23 cellular contexts compared by ENCODE assay signal in the genomic region with DNA sequence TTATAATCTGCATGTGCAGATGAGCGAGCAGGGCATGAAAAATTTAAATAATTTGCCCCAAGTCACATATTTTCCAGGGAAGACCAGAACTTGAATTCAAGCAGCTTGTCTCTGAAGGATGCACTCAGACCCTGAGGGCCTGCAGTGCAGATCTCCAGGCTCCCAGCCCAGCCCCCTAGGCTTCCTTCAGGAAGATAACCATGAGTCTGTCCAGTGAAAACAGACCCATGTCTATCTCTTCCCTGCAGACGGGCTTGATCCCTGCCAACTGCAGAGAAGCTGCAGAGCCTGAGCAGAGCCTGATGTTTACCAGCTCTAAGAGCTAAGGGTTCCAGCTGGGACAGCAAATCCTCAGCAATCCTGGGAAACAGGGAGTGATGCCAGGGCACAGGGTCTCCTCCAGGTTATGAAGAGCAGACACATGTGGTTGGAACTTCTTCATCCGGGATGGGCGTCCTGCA. TPM values are rescaled to one million over a fixed set of nuclear protein-coding genes. Genes with fewer than 3 reads are reported as not detected.
A peak's percentile ranks its signal among the peaks of the same experiment; 100 is the strongest.
DNase-seq lines count a peak whose midpoint lies in the region; ATAC-seq, FAIRE-seq and TF ChIP-seq lines count a peak whose summit lies in the region.
"Had no signal": no experiment of that assay in that cellular context is flagged by ENCODE, and none has a peak within 500 bp of the region (broad histone marks: within the 10 kb centered on the region; RNA-seq: fewer than 3 reads in every experiment).

No MANE protein-coding gene starts in this region.

- intact Hi-C loops in left ventricle myocardium inferior (cut with micrococcal nuclease), result no loop called here
- intact Hi-C loops in endothelial cell of umbilical vein (cut with micrococcal nuclease), result no loop called here
- intact Hi-C loops in left lung (cut with DNase I), result no loop called here

- H4K20me1 ChIP-seq in endothelial cell of umbilical vein (replicated peaks; ENCODE audit: control insufficient read depth, extremely low read depth, insufficient read depth, low read length), result no peaks in the 10 kb centered on the region

- peaks cover 76% of the 10 kb centered on the region for H3K79me2 ChIP-seq in endothelial cell of umbilical vein (ENCODE audit: control insufficient read depth, insufficient read depth, low read length)

- H3K36me3 ChIP-seq in left ventricle myocardium inferior (no peaks in the 10 kb centered on the region), right atrium auricular region (no peaks in the 10 kb centered on the region), endothelial cell of umbilical vein (ENCODE audit: control insufficient read depth in 2 of 2, extremely low read depth in 1 of 2, insufficient read depth in 2 of 2, low read length in 2 of 2) (no peaks in the 10 kb centered on the region), left lung (no peaks in the 10 kb centered on the region)
- H3K36me3 ChIP-seq: HAP-1 had no signal

- H3K9ac ChIP-seq in endothelial cell of umbilical vein (replicated peaks; ENCODE audit: extremely low read depth, insufficient read depth, low read length), result no peak overlapping the region
- H3K9ac ChIP-seq: GM23248 had no signal

- H3K9me3 ChIP-seq in left ventricle myocardium inferior (replicated peaks) (no peaks in the 10 kb centered on the region), right atrium auricular region (no peaks in the 10 kb centered on the region), endothelial cell of umbilical vein (replicated peaks; ENCODE audit: control insufficient read depth, insufficient read depth, low read length) (no peaks in the 10 kb centered on the region), left lung (no peaks in the 10 kb centered on the region)
- H3K9me3 ChIP-seq: A549, HAP-1 had no signal

- no peak for FAIRE-seq in endothelial cell of umbilical vein (lab: Jason Lieb, UNC)
- FAIRE-seq: A549, HepG2, K562 had no signal

- POLR2A ChIA-PET in endothelial cell of umbilical vein (lab: Charles Lee), result no interaction called here

- H3K4me2 ChIP-seq in endothelial cell of umbilical vein (ENCODE audit: insufficient read depth, low read length), result no peak overlapping the region
- H3K4me2 ChIP-seq: A549 had no signal

- no peak overlapping the region for H3K4me3 ChIP-seq in left ventricle myocardium inferior
- H3K4me3 ChIP-seq in right atrium auricular region, result no peak overlapping the region
- H3K4me3 ChIP-seq in endothelial cell of umbilical vein (replicated peaks in 1 of 3; ENCODE audit: insufficient read depth in 1 of 3, low read depth in 1 of 3, low read length in 3 of 3), result no peak overlapping the region
- no peak overlapping the region for H3K4me3 ChIP-seq in left lung
- H3K4me3 ChIP-seq: A549, GM23248, HAP-1, K562 had no signal

- ATAC-seq in left lung, result peak; percentile 10
- ATAC-seq in GM21423 (IDR thresholded peaks at IDR 0.05; ENCODE audit: unreplicated experiment), result no peak
- ATAC-seq: HepG2, K562 had no signal

- H3K27ac ChIP-seq in left ventricle myocardium inferior (replicated peaks) (peak overlapping the region; percentile 4), right atrium auricular region (no peak overlapping the region), endothelial cell of umbilical vein (ENCODE audit: insufficient read depth, low read depth, low read length) (no peak overlapping the region), left lung (no peak overlapping the region)
- H3K27ac ChIP-seq: A549, GM23248, HL-60, RWPE1 had no signal

- dilution Hi-C loops in endothelial cell of umbilical vein (cut with MboI; ENCODE audit: extremely low pct_ligation_motif_present, low sequenced_read_pairs), result no loop called here

- no peak for TF ChIP-seq CTCF in left ventricle myocardium inferior (IDR thresholded peaks at IDR 0.05; ENCODE audit: borderline replicate concordance)
- no peak for TF ChIP-seq CTCF in right atrium auricular region (IDR thresholded peaks at IDR 0.05)
- no peak for TF ChIP-seq CTCF in endothelial cell of umbilical vein (IDR thresholded peaks at IDR 0.05; ENCODE audit: extremely low read depth in 1 of 2, insufficient read depth in 1 of 2, low read depth in 1 of 2, low read length in 2 of 2)
- no peak for TF ChIP-seq CTCF in left lung (IDR thresholded peaks at IDR 0.05)

- no peaks in the 10 kb centered on the region for H3K27me3 ChIP-seq in left ventricle myocardium inferior (ENCODE audit: low read depth)
- no peaks in the 10 kb centered on the region for H3K27me3 ChIP-seq in right atrium auricular region
- H3K27me3 ChIP-seq in endothelial cell of umbilical vein (ENCODE audit: control insufficient read depth in 2 of 2, insufficient read depth in 2 of 2, low read length in 2 of 2), result no peaks in the 10 kb centered on the region
- no peaks in the 10 kb centered on the region for H3K27me3 ChIP-seq in left lung

- TF ChIP-seq POLR2A in endothelial cell of umbilical vein (IDR thresholded peaks at IDR 0.05; ENCODE audit: low read depth, low read length), result no peak

- H3K4me1 ChIP-seq in left ventricle myocardium inferior, result peaks cover 52% of the 10 kb centered on the region
- H3K4me1 ChIP-seq in right atrium auricular region, result peaks cover 0 to 48% of the 10 kb centered on the region in 2 donors
- peaks cover 6% of the 10 kb centered on the region for H3K4me1 ChIP-seq in endothelial cell of umbilical vein (ENCODE audit: control insufficient read depth, extremely low read depth, insufficient read depth, low read length)
- peaks cover 11% of the 10 kb centered on the region in 2 donors for H3K4me1 ChIP-seq in left lung
- H3K4me1 ChIP-seq: A549, HAP-1 had no signal

- CTCF ChIA-PET in endothelial cell of umbilical vein (lab: Charles Lee), result interaction anchor here (0.7 to 3.0 kb wide), 5 partner anchors 9 to 211 kb away, joined by 3 to 7 read pairs (median 6); no protein-coding TSS in a partner anchor

- BruUV-seq in endothelial cell of umbilical vein (replicated peaks; lab: Mats Ljungman, UMichigan), result no TSS peak

- no peak for DNase-seq in left ventricle myocardium inferior
- no peak for DNase-seq in right atrium auricular region (ENCODE audit: low spot score)
- DNase-seq in endothelial cell of umbilical vein (ENCODE audit: low read depth, low spot score), result peak; percentile 73
- DNase-seq in left lung, result no peak
- DNase-seq in NCI-H1092 (lab: John Stamatoyannopoulos, UW), result no peak
- no peak for DNase-seq in MV-4-11 (lab: John Stamatoyannopoulos, UW)
- DNase-seq: CD4-positive, CD25-positive, alpha-beta regulatory T cell; EL; GM23248; MM.1S; NCI-H1092 treated with DMSO at 0.1 percent for 48 hours; NCI-H1436 treated with DMSO at 0.1 percent for 48 hours; NCI-H1930; NCI-H226; NCI-H510A treated with DMSO at 0.1 percent for 48 hours; NCI-H748 treated with DMSO at 0.1 percent for 48 hours had no signal

- H2AFZ ChIP-seq in endothelial cell of umbilical vein (ENCODE audit: low read depth, low read length), result no peak overlapping the region
- H2AFZ ChIP-seq: GM23248 had no signal

- no peaks in the 10 kb centered on the region for H3K9me1 ChIP-seq in endothelial cell of umbilical vein (replicated peaks; ENCODE audit: control insufficient read depth, extremely low read depth, insufficient read depth, low read length)

TF ChIP-seq in endothelial cell of umbilical vein, 7 proteins besides CTCF, POLR2A, EP300 and RAD21:
- TF ChIP-seq MAX (IDR thresholded peaks at IDR 0.05; ENCODE audit: insufficient read depth, insufficient read length), result no peak
- TF ChIP-seq FOS (IDR thresholded peaks at IDR 0.05; ENCODE audit: borderline replicate concordance, insufficient read depth, low read length), result no peak
- no peak for TF ChIP-seq MYC (IDR thresholded peaks at IDR 0.05; ENCODE audit: low read depth, low read length)
- no peak for TF ChIP-seq JUN (IDR thresholded peaks at IDR 0.05; ENCODE audit: borderline replicate concordance, insufficient read depth, insufficient read length, low read depth)

RNA-seq across cellular contexts. Expression of gene NAV2, which starts 55.1 kb away (rescaled TPM):
- total RNA-seq in left ventricle myocardium inferior (14.3 TPM), right atrium auricular region (10 to 100 TPM; 11.4 to 19.2 TPM), endothelial cell of umbilical vein (45.8 and 68.0 TPM in 2 replicates), left lung (10 to 100 TPM; 42.9 to 59.9 TPM)
- 10.9 and 11.0 TPM in 2 replicates for polyA plus RNA-seq in endothelial cell of umbilical vein
- polyA plus RNA-seq in endothelial cell of umbilical vein (2011; cell fraction: cytosol; rRNA removed), result 10.3 and 10.4 TPM in 2 replicates
- polyA plus RNA-seq in endothelial cell of umbilical vein (2011; cell fraction: nucleus; rRNA removed), result 45.3 and 49.3 TPM in 2 replicates
- 22.2 and 26.4 TPM in 2 replicates for polyA plus RNA-seq in endothelial cell of umbilical vein (2012)
- polyA minus RNA-seq in endothelial cell of umbilical vein, result 47.7 and 51.4 TPM in 2 replicates
- polyA minus RNA-seq in endothelial cell of umbilical vein (2011; cell fraction: cytosol; rRNA and poly(A)+ RNA removed), result 5.6 TPM
- polyA minus RNA-seq in endothelial cell of umbilical vein (2011; cell fraction: nucleus; rRNA and poly(A)+ RNA removed), result 76.8 and 77.0 TPM in 2 replicates
